16 cellular contexts compared by ENCODE assay signal in genomic region chr3:102163818-102164154, GRCh38.
A peak's percentile ranks its signal among the peaks of the same experiment; 100 is the strongest.
DNase-seq lines count a peak whose midpoint lies in the region; TF ChIP-seq lines count a peak whose summit lies in the region.
"Had no signal": no experiment of that assay in that cellular context is flagged by ENCODE, and none has a peak within 500 bp of the region (broad histone marks: within the 10 kb centered on the region; RNA-seq: fewer than 3 reads in every experiment).

No MANE protein-coding gene starts in this region.

- no TSS peak for BruUV-seq in A673 (replicated peaks; lab: Mats Ljungman, UMichigan)

- TF ChIP-seq CTCF in A673 (conservative IDR thresholded peaks at IDR 0.05; ENCODE audit: low read depth, low read length) (no peak), SK-N-SH (IDR thresholded peaks at IDR 0.05) (no peak), esophagus muscularis mucosa (IDR thresholded peaks at IDR 0.05) (no peak), sigmoid colon (IDR thresholded peaks at IDR 0.05) (no peak), prostate gland (IDR thresholded peaks at IDR 0.05) (no peak)

- H3K9me3 ChIP-seq in A673 (ENCODE audit: low read depth, low read length, poor library complexity, severe bottlenecking) (no peaks in the 10 kb centered on the region), SK-N-SH (no peaks in the 10 kb centered on the region), esophagus muscularis mucosa (no peaks in the 10 kb centered on the region), sigmoid colon (no peaks in the 10 kb centered on the region), prostate gland (no peaks in the 10 kb centered on the region)

- TF ChIP-seq POLR2A in esophagus muscularis mucosa (IDR thresholded peaks at IDR 0.05; ENCODE audit: low read depth) (no peak), sigmoid colon (IDR thresholded peaks at IDR 0.05) (no peak), prostate gland (IDR thresholded peaks at IDR 0.05) (no peak)

- POLR2A ChIA-PET in A673 (lab: Charles Lee; ENCODE audit: low non-redundant PET) (no interaction called here), SK-N-SH (lab: Yijun Ruan, JAX) (no interaction called here)

- H3K9ac ChIP-seq in SK-N-SH: no peak overlapping the region

- H3K4me2 ChIP-seq in SK-N-SH: no peak overlapping the region

- H3K4me3 ChIP-seq in A673 (ENCODE audit: low read depth, low read length, poor library complexity, severe bottlenecking) (no peak overlapping the region), SK-N-SH (ENCODE audit: low read depth in 2 of 2, low read length in 1 of 2) (no peak overlapping the region), esophagus muscularis mucosa (no peak overlapping the region), sigmoid colon (no peak overlapping the region), prostate gland (no peak overlapping the region)
- H3K4me3 ChIP-seq: cardiac muscle cell had no signal

- H3K4me1 ChIP-seq in A673 (ENCODE audit: insufficient read depth, low read length, poor library complexity, severe bottlenecking) (peaks cover 18% of the 10 kb centered on the region), SK-N-SH (ENCODE audit: control insufficient read depth in 1 of 2, insufficient read depth in 2 of 2, low read depth in 1 of 2, low read length in 1 of 2) (peaks cover 15 to 20% of the 10 kb centered on the region in 2 experiments), esophagus muscularis mucosa (peaks cover 11 to 23% (median 18%) of the 10 kb centered on the region in 4 donors), sigmoid colon (peaks cover 0 to 16% (median 15%) of the 10 kb centered on the region in 4 donors), prostate gland (replicated peaks) (no peaks in the 10 kb centered on the region)

- H3K36me3 ChIP-seq in A673 (ENCODE audit: insufficient read depth, low read length, poor library complexity, severe bottlenecking) (no peaks in the 10 kb centered on the region), SK-N-SH (replicated peaks in 1 of 2; ENCODE audit: control insufficient read depth in 1 of 2, insufficient read depth in 2 of 2, low read length in 1 of 2) (no peaks in the 10 kb centered on the region), esophagus muscularis mucosa (no peaks in the 10 kb centered on the region), sigmoid colon (no peaks in the 10 kb centered on the region), prostate gland (no peaks in the 10 kb centered on the region)
- H3K36me3 ChIP-seq: cardiac muscle cell had no signal

- intact Hi-C loops in A673 (cut with micrococcal nuclease; ENCODE audit: unreplicated experiment): no loop called here
- intact Hi-C loops in esophagus muscularis mucosa (cut with DNase I): no loop called here
- intact Hi-C loops in sigmoid colon (cut with DNase I): no loop called here
- intact Hi-C loops in prostate gland (cut with DNase I): no loop called here

- H3K79me2 ChIP-seq in SK-N-SH (ENCODE audit: insufficient read depth): no peaks in the 10 kb centered on the region

- 89% methylated on average over 4 of the region's 4 CpGs for WGBS in SK-N-SH (ENCODE audit: low lambda C conversion rate)
- 79% methylated on average over 4 of the region's 4 CpGs for WGBS in esophagus muscularis mucosa
- WGBS in sigmoid colon, 2 donors: 73 to 80% methylated on average over 4 of the region's 4 CpGs
- WGBS in prostate gland: 56% methylated on average over 4 of the region's 4 CpGs

- H3K27me3 ChIP-seq in A673 (replicated peaks; ENCODE audit: insufficient read depth, low read depth, low read length, poor library complexity): no peaks in the 10 kb centered on the region
- no peaks in the 10 kb centered on the region for H3K27me3 ChIP-seq in SK-N-SH (ENCODE audit: insufficient read depth)
- H3K27me3 ChIP-seq in esophagus muscularis mucosa: no peaks in the 10 kb centered on the region
- H3K27me3 ChIP-seq in sigmoid colon: no peaks in the 10 kb centered on the region
- H3K27me3 ChIP-seq in prostate gland (replicated peaks; ENCODE audit: insufficient read depth): no peaks in the 10 kb centered on the region
- H3K27me3 ChIP-seq: cardiac muscle cell had no signal

- TF ChIP-seq RAD21 in SK-N-SH (IDR thresholded peaks at IDR 0.05; ENCODE audit: low read length): no peak

- DNase-seq in A673 (ENCODE audit: low spot score) (no peak), SK-N-SH (no peak), esophagus muscularis mucosa (ENCODE audit: extremely low spot score) (no peak), sigmoid colon (no peak), AG20443 (ENCODE audit: low spot score) (no peak), T-helper 9 cell (no peak), NCI-H146 (lab: John Stamatoyannopoulos, UW) (no peak), prostate gland (ENCODE audit: low spot score) (no peak)
- DNase-seq: activated B cell treated with CpG ODN at 0.5 μM for 24 hours; activated CD8-positive, alpha-beta memory T cell treated with anti-CD3 and anti-CD28 coated beads for 24 hours; CD8-positive, alpha-beta memory T cell; effector memory CD4-positive, alpha-beta T cell; NK-92 treated with Interleukin-12 subunit alpha and Interleukin-12 subunit beta, amount 100 ng/mL, for 24 hours; posterior cingulate gyrus; stimulated activated naive B cell treated with anti-CD40 and anti-IgM and Interleukin-4, amounts not matched to agents 10 μg/mL and 1 μg/mL and 100 μg/mL, for 72 hours had no signal

- CTCF ChIA-PET in A673 (lab: Charles Lee) (no interaction called here), SK-N-SH (lab: Yijun Ruan, JAX) (interaction anchor here (1.3 kb wide), 1 partner anchor 13 kb away, joined by 4 read pairs; no protein-coding TSS in a partner anchor)

- H2AFZ ChIP-seq in SK-N-SH (ENCODE audit: low read depth): no peak overlapping the region

- no peak for TF ChIP-seq EP300 in SK-N-SH (IDR thresholded peaks at IDR 0.05; ENCODE audit: borderline replicate concordance in 1 of 2, low read depth in 1 of 2, low read length in 1 of 2)
- TF ChIP-seq EP300 in esophagus muscularis mucosa (IDR thresholded peaks at IDR 0.05): no peak
- TF ChIP-seq EP300 in sigmoid colon (IDR thresholded peaks at IDR 0.05): no peak

- H3F3A ChIP-seq in SK-N-SH (replicated peaks; ENCODE audit: insufficient read depth): peaks cover 32% of the 10 kb centered on the region

- H3K27ac ChIP-seq in A673 (ENCODE audit: low read depth, low read length, poor library complexity, severe bottlenecking) (peak overlapping the region; percentile 10), SK-N-SH (ENCODE audit: low read depth in 2 of 2, low read length in 1 of 2) (peak overlapping the region; percentile 34 to 86; a peak in 3 of 4 replicates), esophagus muscularis mucosa (replicated peaks in 1 of 4) (peak overlapping the region; percentile 62 to 70 (median 63)), sigmoid colon (peak overlapping the region; percentile 39 to 64 (median 52)), prostate gland (no peak overlapping the region)
- H3K27ac ChIP-seq: cardiac muscle cell had no signal

- no peaks in the 10 kb centered on the region for H4K20me1 ChIP-seq in SK-N-SH (ENCODE audit: insufficient read depth)

- H3K9me2 ChIP-seq in SK-N-SH: no peaks in the 10 kb centered on the region

TF ChIP-seq in SK-N-SH, 30 proteins besides CTCF, POLR2A, EP300 and RAD21 (continues in another document):
- TF ChIP-seq CHD2 (IDR thresholded peaks at IDR 0.05; ENCODE audit: low read length, partially characterized antibody) (no peak), FOXM1 (IDR thresholded peaks at IDR 0.05; ENCODE audit: low read depth) (no peak), IRF3 (IDR thresholded peaks at IDR 0.05; ENCODE audit: low read depth, low read length) (no peak), MEF2A (IDR thresholded peaks at IDR 0.05; ENCODE audit: borderline replicate concordance, low read depth) (no peak), YY1 (IDR thresholded peaks at IDR 0.05; ENCODE audit: low read depth) (no peak), TAF1 (IDR thresholded peaks at IDR 0.05; ENCODE audit: borderline replicate concordance, low read depth, low read length) (no peak), GATA2 (CRISPR knock-in tag; IDR thresholded peaks at IDR 0.05) (no peak), TEAD4 (IDR thresholded peaks at IDR 0.05; ENCODE audit: borderline replicate concordance, insufficient read depth) (no peak), ZBTB33 (IDR thresholded peaks at IDR 0.05; ENCODE audit: borderline replicate concordance, low read depth) (no peak), RCOR1 (IDR thresholded peaks at IDR 0.05; ENCODE audit: low read length) (no peak), RXRA (IDR thresholded peaks at IDR 0.05; ENCODE audit: borderline replicate concordance, low read depth) (no peak), POLR2AphosphoS5 (IDR thresholded peaks at IDR 0.05; ENCODE audit: low read depth, low read length) (no peak)
- TF ChIP-seq, protein P1, sequence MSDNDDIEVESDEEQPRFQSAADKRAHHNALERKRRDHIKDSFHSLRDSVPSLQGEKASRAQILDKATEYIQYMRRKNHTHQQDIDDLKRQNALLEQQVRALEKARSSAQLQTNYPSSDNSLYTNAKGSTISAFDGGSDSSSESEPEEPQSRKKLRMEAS (IDR thresholded peaks at IDR 0.05; ENCODE audit: low read depth): no peak

Comparison
In these comparisons a context has a peak if more than half of its experiments do, and no peak if none do; other contexts are left out.
1. H3K27ac ChIP-seq: peak in A673 (single experiment), SK-N-SH (2 of 2), esophagus muscularis mucosa (4 of 4) and sigmoid colon (4 of 4); none in prostate gland (0 of 2).